ENCODE assay signal across 8 cellular contexts in the genomic region with DNA sequence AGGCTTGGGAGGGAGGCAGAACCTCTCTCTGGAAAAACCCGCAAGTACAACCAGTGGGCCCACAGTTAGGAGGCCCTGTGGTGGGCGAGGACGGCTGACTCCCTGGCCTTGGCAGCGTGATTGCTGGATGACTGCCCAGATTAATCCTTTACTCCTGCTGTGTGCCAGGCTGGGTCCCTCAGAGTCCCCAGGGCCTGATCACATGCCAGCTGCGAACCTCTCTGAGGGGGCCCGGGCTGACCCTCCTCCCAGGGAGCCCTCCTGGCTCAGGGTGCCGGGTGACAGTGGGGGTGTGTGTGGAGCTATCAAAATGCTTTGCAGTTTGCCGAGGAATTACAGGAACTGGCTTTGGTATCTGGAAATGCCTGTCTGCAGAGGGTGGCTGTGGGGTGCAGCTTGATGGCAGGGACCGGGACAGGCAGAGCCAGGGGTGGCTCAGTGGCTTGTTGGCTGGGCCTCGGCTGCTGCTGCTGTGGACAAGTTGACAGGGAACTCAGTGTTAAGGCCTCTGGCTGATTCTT. TPM values are rescaled to one million over a fixed set of nuclear protein-coding genes. Genes with fewer than 3 reads are reported as not detected.
DNase-seq lines count a peak whose midpoint lies in the region; ATAC-seq and TF ChIP-seq lines count a peak whose summit lies in the region.

No MANE protein-coding gene starts in this region.

- peak in 2 of 4 donors; percentile 32 for ATAC-seq in psoas muscle
- ATAC-seq in GM21381 (IDR thresholded peaks at IDR 0.05; ENCODE audit: unreplicated experiment), result no peak
- ATAC-seq in GM21529 (IDR thresholded peaks at IDR 0.05; ENCODE audit: unreplicated experiment), result no peak

- H3K9ac ChIP-seq in NT2/D1 (ENCODE audit: insufficient read length, low read depth), result peak overlapping the region; percentile 44
- no peak overlapping the region for H3K9ac ChIP-seq in smooth muscle cell (ENCODE audit: low read depth)

- no peak overlapping the region for H2AFZ ChIP-seq in smooth muscle cell (ENCODE audit: low read depth)

- H3K27ac ChIP-seq in psoas muscle, result peak overlapping the region; percentile 74
- H3K27ac ChIP-seq in smooth muscle cell (ENCODE audit: low read depth), result no peak overlapping the region

- no peak overlapping the region for H3K4me2 ChIP-seq in smooth muscle cell

- H3K36me3 ChIP-seq in NT2/D1 (ENCODE audit: insufficient read depth, insufficient read length, low read length) (peaks cover 82% of the 10 kb centered on the region), psoas muscle (ENCODE audit: insufficient read depth in 1 of 2, low read depth in 1 of 2) (peaks cover 0 to 4% of the 10 kb centered on the region in 2 donors), smooth muscle cell (ENCODE audit: low read depth) (no peaks in the 10 kb centered on the region)

- H3K9me3 ChIP-seq in NT2/D1 (ENCODE audit: insufficient read depth, low read length), result no peaks in the 10 kb centered on the region; the same call in 1 of the 2 replicates
- H3K9me3 ChIP-seq in psoas muscle, result no peaks in the 10 kb centered on the region
- no peaks in the 10 kb centered on the region for H3K9me3 ChIP-seq in smooth muscle cell (replicated peaks; ENCODE audit: low read depth)

- peaks cover 31% of the 10 kb centered on the region for H3K4me1 ChIP-seq in NT2/D1 (ENCODE audit: insufficient read depth, insufficient read length)
- H3K4me1 ChIP-seq in psoas muscle, result peaks cover 58% of the 10 kb centered on the region
- H3K4me1 ChIP-seq in smooth muscle cell (ENCODE audit: low read depth), result peaks cover 3% of the 10 kb centered on the region

- H3K27me3 ChIP-seq in NT2/D1 (ENCODE audit: insufficient read depth, insufficient read length), result no peaks in the 10 kb centered on the region
- no peaks in the 10 kb centered on the region for H3K27me3 ChIP-seq in psoas muscle (ENCODE audit: insufficient read depth in 3 of 3, low read length in 2 of 3)
- no peaks in the 10 kb centered on the region for H3K27me3 ChIP-seq in smooth muscle cell (ENCODE audit: low read depth)

- TF ChIP-seq CTCF in fibroblast of pulmonary artery (IDR thresholded peaks at IDR 0.05; ENCODE audit: low read length, missing control alignments) (no peak), psoas muscle (IDR thresholded peaks at IDR 0.05) (no peak), smooth muscle cell (IDR thresholded peaks at IDR 0.05; ENCODE audit: borderline replicate concordance, insufficient read depth, poor library complexity, severe bottlenecking) (no peak)

- no peak overlapping the region for H3K4me3 ChIP-seq in NT2/D1 (ENCODE audit: insufficient read length, low read depth)
- no peak overlapping the region for H3K4me3 ChIP-seq in fibroblast of pulmonary artery (replicated peaks; ENCODE audit: low read depth, low read length)
- H3K4me3 ChIP-seq in psoas muscle, result no peak overlapping the region
- no peak overlapping the region for H3K4me3 ChIP-seq in smooth muscle cell

- H3K79me2 ChIP-seq in smooth muscle cell (ENCODE audit: low read depth), result peaks cover 29% of the 10 kb centered on the region

- H4K20me1 ChIP-seq in smooth muscle cell (ENCODE audit: low read depth), result peaks cover 72% of the 10 kb centered on the region

- DNase-seq in D341Med (ENCODE audit: low spot score) (peak; percentile 87), NT2/D1 (ENCODE audit: low read depth, low spot score) (no peak), fibroblast of pulmonary artery (ENCODE audit: low read depth) (peak; percentile 60), psoas muscle (no peak), smooth muscle cell (lab: John Stamatoyannopoulos, UW; ENCODE audit: unreplicated experiment) (no peak)
- no peak for DNase-seq in stimulated activated CD4-positive, alpha-beta T cell treated with anti-CD3 and anti-CD28 coated beads, Interleukin-1b, Interleukin-23, amount 100 ng/mL, for 48 hours

- 15 to 25% (median 20%) methylated on average over 10 of the region's 10 CpGs for WGBS in psoas muscle, 3 donors
- WGBS in smooth muscle cell (ENCODE audit: low lambda C conversion rate), result 88% methylated on average over 10 of the region's 10 CpGs

- no peaks in the 10 kb centered on the region for H3F3A ChIP-seq in smooth muscle cell (ENCODE audit: low read depth)

- intact Hi-C loops in psoas muscle (cut with DNase I), result loop anchor here (5.0 kb wide), 2 partner anchors 49 to 101 kb away; partner anchors contain the start of gene DNM2 (in 1 of the 2)

RNA-seq across cellular contexts. Expression of gene DNM2, which starts 48.9 kb away (rescaled TPM):
- total RNA-seq in psoas muscle, result 100 to 1,000 TPM; 117 to 143 (median 130) TPM
- polyA plus RNA-seq in psoas muscle, result 100 to 1,000 TPM in 1 of 3 donors, 10 to 100 TPM in 2; 70.6 to 149 (median 74.1) TPM
- total RNA-seq in smooth muscle cell, result 46.4 and 65.1 TPM in 2 replicates
- 93.2 and 111 TPM in 2 replicates for polyA plus RNA-seq in smooth muscle cell

Comparison
In these comparisons a context has a peak if more than half of its experiments do, and no peak if none do; other contexts are left out.
1. DNase-seq: peak in D341Med (single experiment) and fibroblast of pulmonary artery (single experiment); none in NT2/D1 (single experiment), psoas muscle (0 of 2), smooth muscle cell (single experiment) and stimulated activated CD4-positive, alpha-beta T cell treated with anti-CD3 and anti-CD28 coated beads, Interleukin-1b, Interleukin-23, amount 100 ng/mL, for 48 hours (single experiment).